In genomic region chr21:36164427-36164784, GRCh38 we compare ENCODE assay signal across 1 cellular context.
TF ChIP-seq lines count a peak whose summit lies in the region.

No MANE protein-coding gene starts in this region.

TF ChIP-seq in HepG2, 621 proteins besides CTCF, POLR2A, EP300 and RAD21 (continued from another document and continues in another):
- no peak for TF ChIP-seq ZHX2 (IDR thresholded peaks at IDR 0.05; ENCODE audit: low read depth)
- no peak for TF ChIP-seq ZHX2 (CRISPR knock-in tag; IDR thresholded peaks at IDR 0.05; ENCODE audit: borderline replicate concordance)
- no peak for TF ChIP-seq HMGA1 (CRISPR knock-in tag; conservative IDR thresholded peaks at IDR 0.05)
- TF ChIP-seq SMARCC2 (IDR thresholded peaks at IDR 0.05), result no peak
- TF ChIP-seq ZBTB33 (CRISPR knock-in tag; IDR thresholded peaks at IDR 0.05), result no peak
- no peak for TF ChIP-seq ZNF3 (CRISPR knock-in tag; IDR thresholded peaks at IDR 0.05)
- no peak for TF ChIP-seq ZNF816 (CRISPR knock-in tag; IDR thresholded peaks at IDR 0.05; ENCODE audit: borderline replicate concordance)
- TF ChIP-seq ZNF510 (CRISPR knock-in tag; IDR thresholded peaks at IDR 0.05; ENCODE audit: low read depth), result no peak
- TF ChIP-seq, protein P1, sequence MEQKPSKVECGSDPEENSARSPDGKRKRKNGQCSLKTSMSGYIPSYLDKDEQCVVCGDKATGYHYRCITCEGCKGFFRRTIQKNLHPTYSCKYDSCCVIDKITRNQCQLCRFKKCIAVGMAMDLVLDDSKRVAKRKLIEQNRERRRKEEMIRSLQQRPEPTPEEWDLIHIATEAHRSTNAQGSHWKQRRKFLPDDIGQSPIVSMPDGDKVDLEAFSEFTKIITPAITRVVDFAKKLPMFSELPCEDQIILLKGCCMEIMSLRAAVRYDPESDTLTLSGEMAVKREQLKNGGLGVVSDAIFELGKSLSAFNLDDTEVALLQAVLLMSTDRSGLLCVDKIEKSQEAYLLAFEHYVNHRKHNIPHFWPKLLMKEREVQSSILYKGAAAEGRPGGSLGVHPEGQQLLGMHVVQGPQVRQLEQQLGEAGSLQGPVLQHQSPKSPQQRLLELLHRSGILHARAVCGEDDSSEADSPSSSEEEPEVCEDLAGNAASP (CRISPR knock-in tag; IDR thresholded peaks at IDR 0.05; ENCODE audit: borderline replicate concordance), result no peak; the same call in 1 of the 2 replicates
- no peak for TF ChIP-seq ZNF484 (CRISPR knock-in tag; IDR thresholded peaks at IDR 0.05; ENCODE audit: borderline replicate concordance, low read depth)
- TF ChIP-seq, protein P2, sequence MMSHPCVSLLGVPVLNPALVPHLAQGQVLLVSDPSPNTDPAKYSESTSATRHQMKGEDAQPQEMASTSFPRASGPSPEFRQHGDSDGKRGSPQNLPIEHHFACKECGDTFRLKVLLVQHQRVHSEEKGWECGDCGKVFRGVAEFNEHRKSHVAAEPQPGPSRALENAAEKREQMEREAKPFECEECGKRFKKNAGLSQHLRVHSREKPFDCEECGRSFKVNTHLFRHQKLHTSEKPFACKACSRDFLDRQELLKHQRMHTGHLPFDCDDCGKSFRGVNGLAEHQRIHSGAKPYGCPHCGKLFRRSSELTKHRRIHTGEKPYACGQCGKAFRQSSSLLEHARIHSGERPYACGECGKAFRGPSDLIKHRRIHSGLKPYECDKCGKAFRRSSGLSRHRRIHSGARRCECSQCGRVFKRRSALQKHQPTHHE (CRISPR knock-in tag; IDR thresholded peaks at IDR 0.05; ENCODE audit: borderline replicate concordance), result no peak
- no peak for TF ChIP-seq E2F2 (CRISPR knock-in tag; IDR thresholded peaks at IDR 0.05; ENCODE audit: borderline replicate concordance)
- no peak; the same call in 1 of the 2 replicates for TF ChIP-seq ZNF564 (CRISPR knock-in tag; IDR thresholded peaks at IDR 0.05)
- TF ChIP-seq ZSCAN9 (CRISPR knock-in tag; IDR thresholded peaks at IDR 0.05; ENCODE audit: borderline replicate concordance), result 0 out of 2 replicates have a peak, but pooled peaks have one; percentile 53
- TF ChIP-seq, protein P3, sequence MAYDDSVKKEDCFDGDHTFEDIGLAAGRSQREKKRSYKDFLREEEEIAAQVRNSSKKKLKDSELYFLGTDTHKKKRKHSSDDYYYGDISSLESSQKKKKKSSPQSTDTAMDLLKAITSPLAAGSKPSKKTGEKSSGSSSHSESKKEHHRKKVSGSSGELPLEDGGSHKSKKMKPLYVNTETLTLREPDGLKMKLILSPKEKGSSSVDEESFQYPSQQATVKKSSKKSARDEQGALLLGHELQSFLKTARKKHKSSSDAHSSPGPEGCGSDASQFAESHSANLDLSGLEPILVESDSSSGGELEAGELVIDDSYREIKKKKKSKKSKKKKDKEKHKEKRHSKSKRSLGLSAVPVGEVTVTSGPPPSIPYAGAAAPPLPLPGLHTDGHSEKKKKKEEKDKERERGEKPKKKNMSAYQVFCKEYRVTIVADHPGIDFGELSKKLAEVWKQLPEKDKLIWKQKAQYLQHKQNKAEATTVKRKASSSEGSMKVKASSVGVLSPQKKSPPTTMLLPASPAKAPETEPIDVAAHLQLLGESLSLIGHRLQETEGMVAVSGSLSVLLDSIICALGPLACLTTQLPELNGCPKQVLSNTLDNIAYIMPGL (CRISPR knock-in tag; IDR thresholded peaks at IDR 0.05; ENCODE audit: borderline replicate concordance in 1 of 2, low read depth in 1 of 2), result no peak
- TF ChIP-seq, protein P4, sequence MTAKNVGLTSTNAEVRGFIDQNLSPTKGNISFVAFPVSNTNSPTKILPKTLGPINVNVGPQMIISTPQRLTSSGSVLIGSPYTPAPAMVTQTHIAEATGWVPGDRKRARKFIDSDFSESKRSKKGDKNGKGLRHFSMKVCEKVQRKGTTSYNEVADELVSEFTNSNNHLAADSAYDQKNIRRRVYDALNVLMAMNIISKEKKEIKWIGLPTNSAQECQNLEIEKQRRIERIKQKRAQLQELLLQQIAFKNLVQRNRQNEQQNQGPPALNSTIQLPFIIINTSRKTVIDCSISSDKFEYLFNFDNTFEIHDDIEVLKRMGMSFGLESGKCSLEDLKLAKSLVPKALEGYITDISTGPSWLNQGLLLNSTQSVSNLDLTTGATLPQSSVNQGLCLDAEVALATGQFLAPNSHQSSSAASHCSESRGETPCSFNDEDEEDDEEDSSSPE (CRISPR knock-in tag; IDR thresholded peaks at IDR 0.05), result peak; percentile 74
- TF ChIP-seq, protein P5, sequence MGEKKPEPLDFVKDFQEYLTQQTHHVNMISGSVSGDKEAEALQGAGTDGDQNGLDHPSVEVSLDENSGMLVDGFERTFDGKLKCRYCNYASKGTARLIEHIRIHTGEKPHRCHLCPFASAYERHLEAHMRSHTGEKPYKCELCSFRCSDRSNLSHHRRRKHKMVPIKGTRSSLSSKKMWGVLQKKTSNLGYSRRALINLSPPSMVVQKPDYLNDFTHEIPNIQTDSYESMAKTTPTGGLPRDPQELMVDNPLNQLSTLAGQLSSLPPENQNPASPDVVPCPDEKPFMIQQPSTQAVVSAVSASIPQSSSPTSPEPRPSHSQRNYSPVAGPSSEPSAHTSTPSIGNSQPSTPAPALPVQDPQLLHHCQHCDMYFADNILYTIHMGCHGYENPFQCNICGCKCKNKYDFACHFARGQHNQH (CRISPR knock-in tag; IDR thresholded peaks at IDR 0.05), result peak; percentile 70; the same call in 1 of the 2 replicates
- TF ChIP-seq NR2F2 (IDR thresholded peaks at IDR 0.05; ENCODE audit: borderline replicate concordance, low read depth), result peak; percentile 70; the same call in 1 of the 2 replicates
- TF ChIP-seq ZNF776 (CRISPR knock-in tag; IDR thresholded peaks at IDR 0.05), result no peak
- TF ChIP-seq, protein P6, sequence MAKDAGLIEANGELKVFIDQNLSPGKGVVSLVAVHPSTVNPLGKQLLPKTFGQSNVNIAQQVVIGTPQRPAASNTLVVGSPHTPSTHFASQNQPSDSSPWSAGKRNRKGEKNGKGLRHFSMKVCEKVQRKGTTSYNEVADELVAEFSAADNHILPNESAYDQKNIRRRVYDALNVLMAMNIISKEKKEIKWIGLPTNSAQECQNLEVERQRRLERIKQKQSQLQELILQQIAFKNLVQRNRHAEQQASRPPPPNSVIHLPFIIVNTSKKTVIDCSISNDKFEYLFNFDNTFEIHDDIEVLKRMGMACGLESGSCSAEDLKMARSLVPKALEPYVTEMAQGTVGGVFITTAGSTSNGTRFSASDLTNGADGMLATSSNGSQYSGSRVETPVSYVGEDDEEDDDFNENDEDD (CRISPR knock-in tag; IDR thresholded peaks at IDR 0.05; ENCODE audit: borderline replicate concordance), result peak; percentile 75; the same call in 1 of the 2 replicates
- no peak; the same call in 1 of the 2 replicates for TF ChIP-seq TBX2 (CRISPR knock-in tag; IDR thresholded peaks at IDR 0.05; ENCODE audit: borderline replicate concordance)
- TF ChIP-seq ZNF34 (CRISPR knock-in tag; IDR thresholded peaks at IDR 0.05; ENCODE audit: borderline replicate concordance), result no peak
- TF ChIP-seq ZNF124 (CRISPR knock-in tag; IDR thresholded peaks at IDR 0.05), result 0 out of 2 replicates have a peak, but pooled peaks have one; percentile 32
- TF ChIP-seq ELF4 (CRISPR knock-in tag; IDR thresholded peaks at IDR 0.05; ENCODE audit: borderline replicate concordance), result no peak
- TF ChIP-seq ATRX (CRISPR knock-in tag; IDR thresholded peaks at IDR 0.05; ENCODE audit: borderline replicate concordance), result no peak
- no peak for TF ChIP-seq SRY (CRISPR knock-in tag; IDR thresholded peaks at IDR 0.05)
- no peak for TF ChIP-seq ZNF501 (CRISPR knock-in tag; IDR thresholded peaks at IDR 0.05)
- TF ChIP-seq ZNF703 (CRISPR knock-in tag; IDR thresholded peaks at IDR 0.05; ENCODE audit: borderline replicate concordance), result no peak
- TF ChIP-seq SOX6 (IDR thresholded peaks at IDR 0.05), result no peak
- peak; percentile 66; the same call in 1 of the 2 replicates for TF ChIP-seq SOX6 (CRISPR knock-in tag; IDR thresholded peaks at IDR 0.05)
- TF ChIP-seq KDM5B (CRISPR knock-in tag; IDR thresholded peaks at IDR 0.05; ENCODE audit: borderline replicate concordance), result no peak
- no peak for TF ChIP-seq ZNF670 (CRISPR knock-in tag; IDR thresholded peaks at IDR 0.05; ENCODE audit: borderline replicate concordance)
- peak; percentile 67; the same call in 1 of the 2 replicates for TF ChIP-seq KLF12 (CRISPR knock-in tag; IDR thresholded peaks at IDR 0.05; ENCODE audit: borderline replicate concordance)
- TF ChIP-seq HDAC2 (CRISPR knock-in tag; IDR thresholded peaks at IDR 0.05), result peak; percentile 75; the same call in 1 of the 2 replicates
- no peak for TF ChIP-seq CREM (IDR thresholded peaks at IDR 0.05)
- TF ChIP-seq CREM (CRISPR knock-in tag; IDR thresholded peaks at IDR 0.05), result no peak
- no peak for TF ChIP-seq NFATC3 (CRISPR knock-in tag; IDR thresholded peaks at IDR 0.05)
- no peak for TF ChIP-seq ZNF775 (CRISPR knock-in tag; IDR thresholded peaks at IDR 0.05; ENCODE audit: borderline replicate concordance)
- no peak for TF ChIP-seq ZBTB14 (CRISPR knock-in tag; IDR thresholded peaks at IDR 0.05)
- TF ChIP-seq, protein P7, sequence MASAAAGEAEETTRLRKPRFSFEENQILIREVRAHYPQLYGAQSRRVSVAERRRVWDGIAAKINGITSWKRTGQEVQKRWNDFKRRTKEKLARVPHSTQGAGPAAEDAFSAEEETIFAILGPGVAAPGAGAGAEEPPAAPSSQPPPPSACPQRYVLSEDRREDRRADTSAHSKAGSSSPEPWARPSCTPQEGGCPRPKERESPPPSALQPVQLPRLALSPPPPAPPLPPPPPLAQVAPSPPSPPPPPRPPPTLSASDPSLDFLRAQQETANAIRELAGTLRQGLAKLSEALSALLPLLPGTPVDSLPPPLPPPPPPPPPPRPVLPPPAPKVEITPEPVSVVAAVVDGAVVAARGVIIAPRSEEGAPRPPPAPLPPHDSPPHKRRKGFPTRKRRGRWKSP (CRISPR knock-in tag; IDR thresholded peaks at IDR 0.05), result no peak
- TF ChIP-seq CHD4 (IDR thresholded peaks at IDR 0.05; ENCODE audit: borderline replicate concordance, low read length), result no peak
- peak; percentile 76 for TF ChIP-seq RXRB (CRISPR knock-in tag; IDR thresholded peaks at IDR 0.05; ENCODE audit: borderline replicate concordance)
